In genomic region chr12:121811434-121812319, GRCh38 we compare ENCODE assay signal across 8 cellular contexts. TPM values are rescaled to one million over a fixed set of nuclear protein-coding genes. Genes with fewer than 3 reads are reported as not detected.
DNase-seq lines count a peak whose midpoint lies in the region; ATAC-seq and TF ChIP-seq lines count a peak whose summit lies in the region.

No MANE protein-coding gene starts in this region.

- DNase-seq in NCI-H2081 (lab: John Stamatoyannopoulos, UW) (peak; percentile 70 to 78), NCI-H2081 treated with DMSO at 0.1 percent for 48 hours (lab: John Stamatoyannopoulos, UW) (no peak), NCI-H446 treated with DMSO at 0.1 percent for 48 hours (lab: John Stamatoyannopoulos, UW) (peak; percentile 20), right lobe of liver (peak; percentile 79 to 85 (median 81))
- DNase-seq in activated CD4-positive, alpha-beta T cell treated with anti-CD3 and anti-CD28 coated beads, Interleukin-2, amount 50 U/mL, for 48 hours, result peak; percentile 71
- DNase-seq in effector CD4-positive, alpha-beta T cell, result peak; percentile 61

- no peaks in the 10 kb centered on the region for H3K27me3 ChIP-seq in right lobe of liver

- H3K4me3 Mint-ChIP-seq in stimulated activated memory B cell treated with anti-CD40 and anti-IgM and Interleukin-4, amounts not matched to agents 10 μg/mL and 1 μg/mL and 100 μg/mL, for 72 hours, result peak overlapping the region; percentile 81

- no peaks in the 10 kb centered on the region for H3K9me3 ChIP-seq in right lobe of liver

- H3K27me3 Mint-ChIP-seq in stimulated activated memory B cell treated with anti-CD40 and anti-IgM and Interleukin-4, amounts not matched to agents 10 μg/mL and 1 μg/mL and 100 μg/mL, for 72 hours, result no peaks in the 10 kb centered on the region

- H3K36me3 Mint-ChIP-seq in stimulated activated memory B cell treated with anti-CD40 and anti-IgM and Interleukin-4, amounts not matched to agents 10 μg/mL and 1 μg/mL and 100 μg/mL, for 72 hours, result peaks cover 51% of the 10 kb centered on the region

- no peaks in the 10 kb centered on the region for H3K9me3 Mint-ChIP-seq in stimulated activated memory B cell treated with anti-CD40 and anti-IgM and Interleukin-4, amounts not matched to agents 10 μg/mL and 1 μg/mL and 100 μg/mL, for 72 hours

- TF ChIP-seq POLR2A in right lobe of liver (IDR thresholded peaks at IDR 0.05), result no peak

- H3K4me1 ChIP-seq in right lobe of liver, result peaks cover 0 to 46% (median 20%) of the 10 kb centered on the region in 4 donors

- 3% methylated on average over 21 of the region's 46 CpGs for WGBS in right lobe of liver (ENCODE audit: insufficient coverage, low coverage, low lambda C conversion rate, missing lambda C conversion rate)

- peak; percentile 98 to 100 (median 100) for TF ChIP-seq CTCF in right lobe of liver (IDR thresholded peaks at IDR 0.05)

- H3K4me1 Mint-ChIP-seq in stimulated activated memory B cell treated with anti-CD40 and anti-IgM and Interleukin-4, amounts not matched to agents 10 μg/mL and 1 μg/mL and 100 μg/mL, for 72 hours, result peaks cover 64% of the 10 kb centered on the region

- ATAC-seq in HG02870 (IDR thresholded peaks at IDR 0.05; ENCODE audit: unreplicated experiment) (peak; percentile 63), right lobe of liver (peak; percentile 76 to 89 (median 83))
- ATAC-seq in stimulated activated memory B cell treated with anti-CD40 and anti-IgM and Interleukin-4, amounts not matched to agents 10 μg/mL and 1 μg/mL and 100 μg/mL, for 72 hours, result peak; percentile 84

- intact Hi-C loops in right lobe of liver (cut with DNase I), result loop anchor here in 1 of 2 donors (10.0 kb wide), 1 partner anchor 83 kb away; no protein-coding TSS in a partner anchor

- peak overlapping the region in 2 of 3 donors; percentile 59 to 67 for H3K27ac ChIP-seq in right lobe of liver

- peak overlapping the region; percentile 57 to 75 (median 69) for H3K4me3 ChIP-seq in right lobe of liver

- peaks cover 0 to 52% (median 29%) of the 10 kb centered on the region in 4 donors for H3K36me3 ChIP-seq in right lobe of liver

- H3K27ac Mint-ChIP-seq in stimulated activated memory B cell treated with anti-CD40 and anti-IgM and Interleukin-4, amounts not matched to agents 10 μg/mL and 1 μg/mL and 100 μg/mL, for 72 hours, result peak overlapping the region; percentile 58

RNA-seq across cellular contexts. Expression of gene SETD1B, which starts 7.9 kb away (rescaled TPM):
- 10 to 100 TPM in 3 of 6 experiments, 1 to 10 TPM in 3; 3.7 to 20.0 (median 9.3) TPM for total RNA-seq in right lobe of liver

RNA-seq across cellular contexts. Expression of gene RHOF, which starts 18.2 kb away (rescaled TPM):
- total RNA-seq in right lobe of liver, result 10 to 100 TPM in 2 of 6 experiments, 1 to 10 TPM in 4; 3.7 to 16.2 (median 5.0) TPM

RNA-seq across cellular contexts. Expression of gene HPD, which starts 47.0 kb away (rescaled TPM):
- total RNA-seq in right lobe of liver, result 1,000 to 10,000 TPM in 4 of 6 experiments, 100 to 1,000 TPM in 2; 649 to 1,803 (median 1,080) TPM
